Comparison of ENCODE assay signal across 8 cellular contexts in genomic region chr5:147509710-147510651, GRCh38. TPM values are rescaled to one million over a fixed set of nuclear protein-coding genes. Genes with fewer than 3 reads are reported as not detected.
A peak's percentile ranks its signal among the peaks of the same experiment; 100 is the strongest.
DNase-seq lines count a peak whose midpoint lies in the region; ATAC-seq and TF ChIP-seq lines count a peak whose summit lies in the region.

DPYSL3 (minus strand) TSS chr5:147510068; CDS start chr5:147509858, 210 bp downstream.

- ATAC-seq in HG03354 (IDR thresholded peaks at IDR 0.05; ENCODE audit: poor library complexity, severe bottlenecking, unreplicated experiment) (peak; percentile 58), esophagus mucosa (peak; percentile 81), GM19455 (IDR thresholded peaks at IDR 0.05; ENCODE audit: unreplicated experiment) (no peak), HG03280 (IDR thresholded peaks at IDR 0.05; ENCODE audit: unreplicated experiment) (no peak)

- H3K36me3 ChIP-seq in thyroid gland, result no peaks in the 10 kb centered on the region

- H3K4me3 ChIP-seq in thyroid gland (replicated peaks in 1 of 3), result peak within 1 kb of the TSS in 2 of 3 donors; percentile 46

- H3K9me3 ChIP-seq in thyroid gland, result no peaks in the 10 kb centered on the region

- H3K4me1 ChIP-seq in thyroid gland, result peaks cover 4 to 6% of the 10 kb centered on the region in 2 donors

- intact Hi-C loops in thyroid gland (cut with DNase I), result no loop called here

- 7 to 18% methylated on average over 13 to 31 of the region's 66 CpGs for WGBS in thyroid gland, 2 donors

- H3K27me3 ChIP-seq in thyroid gland, result no peaks in the 10 kb centered on the region

- peak in 1 of 2 donors; percentile 43 for TF ChIP-seq POLR2A in thyroid gland (IDR thresholded peaks at IDR 0.05)

- TF ChIP-seq CTCF in thyroid gland (IDR thresholded peaks at IDR 0.05), result peak in 2 of 6 experiments; percentile 32 to 44

- peak within 1 kb of the TSS in 2 of 3 donors; percentile 62 to 78 for H3K27ac ChIP-seq in thyroid gland

- DNase-seq in COR-L47 (lab: John Stamatoyannopoulos, UW), result peak; percentile 76
- DNase-seq in SK-N-DZ (ENCODE audit: low spot score), result peak; percentile 78
- DNase-seq in mesenteric fat pad (ENCODE audit: low spot score), result peak; percentile 92
- DNase-seq in thyroid gland, result peak; percentile 67 to 68

RNA-seq across cellular contexts. Expression of gene DPYSL3, which starts in this region (rescaled TPM):
- 18.9 and 19.3 TPM in 2 replicates for polyA plus RNA-seq in SK-N-DZ (2014; cell fraction: cytosol; rRNA removed)
- 15.7 and 21.6 TPM in 2 replicates for polyA plus RNA-seq in SK-N-DZ (2014; cell fraction: nucleus; rRNA removed)
- total RNA-seq in esophagus mucosa (5.1 TPM), mesenteric fat pad (52.4 TPM), thyroid gland (10 to 100 TPM; 23.7 to 43.1 (median 28.0) TPM)

Comparison
In these comparisons a context has a peak if more than half of its experiments do, and no peak if none do; other contexts are left out.
1. ATAC-seq: peak in HG03354 (single experiment) and esophagus mucosa (single experiment); none in GM19455 (single experiment) and HG03280 (single experiment).
2. Peak in every context shown above with its lines, with median percentiles within 50 percentile points of each other: DNase-seq.